Comparison of ENCODE assay signal across 20 cellular contexts in genomic region chr6:20034408-20034769, GRCh38.
"Had no signal": no experiment of that assay in that cellular context is flagged by ENCODE, and none has a peak within 500 bp of the region (broad histone marks: within the 10 kb centered on the region; RNA-seq: fewer than 3 reads in every experiment).

No MANE protein-coding gene starts in this region.

- H3K9me3 ChIP-seq: uterus had no signal

- H3K36me3 ChIP-seq: uterus had no signal

- H3K9me3 Mint-ChIP-seq: activated B cell treated with CpG ODN at 0.5 μM for 24 hours; activated CD4-positive, alpha-beta T cell treated with anti-CD3 and anti-CD28 coated beads, Interleukin-2, amount 10 ng/mL, durations not matched to agents 24 days and 14 days; activated T-helper 1 cell treated with anti-CD3 and anti-CD28 coated beads, Interleukin-12 subunit alpha, Interleukin-12 subunit beta, Interleukin-2, Interleukin-4 antibody, amounts not matched to agents 30 ng/mL and 10 ng/mL and 1 ng/mL, durations not matched to agents 14 hours and 24 hours and 36 hours; natural killer cell treated with Interleukin-12 subunit alpha and Interleukin-12 subunit beta and Interleukin-15 and Interleukin-18, amount 100 ng/mL, for 72 hours had no signal

- H3K4me3 Mint-ChIP-seq: activated B cell treated with CpG ODN at 0.5 μM for 24 hours; activated CD4-positive, alpha-beta T cell treated with anti-CD3 and anti-CD28 coated beads, Interleukin-2, amount 10 ng/mL, durations not matched to agents 24 days and 14 days; activated CD8-positive, alpha-beta T cell treated with anti-CD3 and anti-CD28 coated beads, Interleukin-2, amount 10 ng/mL, durations not matched to agents 7 days and 5 days; activated naive CD8-positive, alpha-beta T cell treated with anti-CD3 and anti-CD28 coated beads, Interleukin-2, amount 10 ng/mL, durations not matched to agents 7 days and 5 days; activated T-helper 1 cell treated with anti-CD3 and anti-CD28 coated beads, Interleukin-12 subunit alpha, Interleukin-12 subunit beta, Interleukin-2, Interleukin-4 antibody, amounts not matched to agents 30 ng/mL and 10 ng/mL and 1 ng/mL, durations not matched to agents 14 hours and 24 hours and 36 hours; brain; immature natural killer cell; natural killer cell treated with Interleukin-12 subunit alpha and Interleukin-12 subunit beta and Interleukin-15 and Interleukin-18, amount 100 ng/mL, for 72 hours; stimulated activated naive B cell treated with anti-CD40 and anti-IgM and Interleukin-4, amounts not matched to agents 10 μg/mL and 1 μg/mL and 100 μg/mL, for 72 hours had no signal

- H3K27ac ChIP-seq: foreskin keratinocyte, skin epidermis, tibial nerve, uterus had no signal

- H3K4me1 ChIP-seq: foreskin keratinocyte, tibial nerve, uterus had no signal

- DNase-seq: activated B cell treated with CpG ODN at 0.5 μM for 24 hours; activated CD4-positive, alpha-beta T cell treated with anti-CD3 and anti-CD28 coated beads, Interleukin-2, amount 10 ng/mL, durations not matched to agents 24 days and 14 days; activated CD8-positive, alpha-beta memory T cell treated with anti-CD3 and anti-CD28 coated beads, Interleukin-2, amount 50 U/mL, for 4 hours; activated CD8-positive, alpha-beta T cell treated with anti-CD3 and anti-CD28 coated beads, Interleukin-2, amount 10 ng/mL, durations not matched to agents 7 days and 5 days; activated naive CD8-positive, alpha-beta T cell treated with anti-CD3 and anti-CD28 coated beads, Interleukin-2, amount 10 ng/mL, durations not matched to agents 7 days and 5 days; cortex of kidney; effector CD4-positive, alpha-beta T cell; foreskin keratinocyte; immature natural killer cell; occipital lobe; right cardiac atrium; stimulated activated CD4-positive, alpha-beta T cell treated with anti-CD3 and anti-CD28 coated beads, Interleukin-15, amount 100 ng/mL, for 24 hours; stimulated activated CD4-positive, alpha-beta T cell treated with anti-CD3 and anti-CD28 coated beads, Interleukin-4, amount 100 ng/mL, for 1 hour; stimulated activated naive B cell treated with anti-CD40 and anti-IgM and Interleukin-4, amounts not matched to agents 10 μg/mL and 1 μg/mL and 100 μg/mL, for 72 hours; uterus had no signal

- H3K4me3 ChIP-seq: skin epidermis, tibial nerve, uterus had no signal

- H3K4me1 Mint-ChIP-seq: activated B cell treated with CpG ODN at 0.5 μM for 24 hours; activated CD4-positive, alpha-beta T cell treated with anti-CD3 and anti-CD28 coated beads, Interleukin-2, amount 10 ng/mL, durations not matched to agents 24 days and 14 days; activated naive CD8-positive, alpha-beta T cell treated with anti-CD3 and anti-CD28 coated beads, Interleukin-2, amount 10 ng/mL, durations not matched to agents 7 days and 5 days; stimulated activated naive B cell treated with anti-CD40 and anti-IgM and Interleukin-4, amounts not matched to agents 10 μg/mL and 1 μg/mL and 100 μg/mL, for 72 hours had no signal

- H3K36me3 Mint-ChIP-seq: activated naive CD8-positive, alpha-beta T cell treated with anti-CD3 and anti-CD28 coated beads, Interleukin-2, amount 10 ng/mL, durations not matched to agents 7 days and 5 days; brain; natural killer cell treated with Interleukin-12 subunit alpha and Interleukin-12 subunit beta and Interleukin-15 and Interleukin-18, amount 100 ng/mL, for 72 hours; stimulated activated naive B cell treated with anti-CD40 and anti-IgM and Interleukin-4, amounts not matched to agents 10 μg/mL and 1 μg/mL and 100 μg/mL, for 72 hours had no signal

- ATAC-seq: activated CD8-positive, alpha-beta T cell treated with anti-CD3 and anti-CD28 coated beads, Interleukin-2, amount 10 ng/mL, durations not matched to agents 7 days and 5 days; foreskin keratinocyte; natural killer cell treated with Interleukin-12 subunit alpha and Interleukin-12 subunit beta and Interleukin-15 and Interleukin-18, amount 100 ng/mL, for 72 hours; right cardiac atrium; stimulated activated naive B cell treated with anti-CD40 and anti-IgM and Interleukin-4, amounts not matched to agents 10 μg/mL and 1 μg/mL and 100 μg/mL, for 72 hours had no signal

- H3K27me3 ChIP-seq: tibial nerve, uterus had no signal

- H3K27ac Mint-ChIP-seq: activated B cell treated with CpG ODN at 0.5 μM for 24 hours; activated CD4-positive, alpha-beta T cell treated with anti-CD3 and anti-CD28 coated beads, Interleukin-2, amount 10 ng/mL, durations not matched to agents 24 days and 14 days; activated CD8-positive, alpha-beta T cell treated with anti-CD3 and anti-CD28 coated beads, Interleukin-2, amount 10 ng/mL, durations not matched to agents 7 days and 5 days; activated naive CD8-positive, alpha-beta T cell treated with anti-CD3 and anti-CD28 coated beads, Interleukin-2, amount 10 ng/mL, durations not matched to agents 7 days and 5 days; activated T-helper 1 cell treated with anti-CD3 and anti-CD28 coated beads, Interleukin-12 subunit alpha, Interleukin-12 subunit beta, Interleukin-2, Interleukin-4 antibody, amounts not matched to agents 30 ng/mL and 10 ng/mL and 1 ng/mL, durations not matched to agents 14 hours and 24 hours and 36 hours; brain; natural killer cell treated with Interleukin-12 subunit alpha and Interleukin-12 subunit beta and Interleukin-15 and Interleukin-18, amount 100 ng/mL, for 72 hours; stimulated activated naive B cell treated with anti-CD40 and anti-IgM and Interleukin-4, amounts not matched to agents 10 μg/mL and 1 μg/mL and 100 μg/mL, for 72 hours had no signal
